1 cellular context compared by ENCODE assay signal in the genomic region with DNA sequence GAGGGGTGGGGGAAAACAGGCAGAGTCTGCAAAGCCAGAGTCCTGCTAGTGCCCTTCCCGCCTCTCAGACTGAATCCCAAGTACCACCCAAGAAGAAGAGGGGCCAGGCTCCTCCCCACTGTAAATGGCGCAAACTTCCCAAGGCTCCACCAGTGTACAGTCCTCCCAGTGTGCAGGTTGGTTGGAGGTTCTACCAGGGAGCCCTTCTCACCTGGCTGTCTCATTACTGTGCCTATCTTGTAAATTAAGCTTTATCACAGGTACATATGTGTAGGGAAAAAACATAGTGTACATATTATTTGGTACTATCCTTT.
TF ChIP-seq lines count a peak whose summit lies in the region.

No MANE protein-coding gene starts in this region.

TF ChIP-seq in endothelial cell of umbilical vein, 7 proteins besides CTCF, POLR2A, EP300 and RAD21:
- TF ChIP-seq MYC (IDR thresholded peaks at IDR 0.05; ENCODE audit: low read depth, low read length) (no peak), GATA2 (IDR thresholded peaks at IDR 0.05; ENCODE audit: insufficient read depth, insufficient read length, low read depth, low read length) (no peak), EZH2 (IDR thresholded peaks at IDR 0.05; ENCODE audit: borderline replicate concordance, low read depth, low read length, severe bottlenecking) (no peak), JUN (IDR thresholded peaks at IDR 0.05; ENCODE audit: borderline replicate concordance, insufficient read depth, insufficient read length, low read depth) (no peak), POLR2AphosphoS5 (IDR thresholded peaks at IDR 0.05; ENCODE audit: insufficient read depth, low read depth, low read length) (no peak), FOS (IDR thresholded peaks at IDR 0.05; ENCODE audit: borderline replicate concordance, insufficient read depth, low read length) (no peak)
- TF ChIP-seq, protein P1, sequence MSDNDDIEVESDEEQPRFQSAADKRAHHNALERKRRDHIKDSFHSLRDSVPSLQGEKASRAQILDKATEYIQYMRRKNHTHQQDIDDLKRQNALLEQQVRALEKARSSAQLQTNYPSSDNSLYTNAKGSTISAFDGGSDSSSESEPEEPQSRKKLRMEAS (IDR thresholded peaks at IDR 0.05; ENCODE audit: insufficient read depth, insufficient read length), result no peak
